In genomic region chr17:9439851-9440250, GRCh38 we compare ENCODE assay signal across 35 cellular contexts.
"Had no signal": no experiment of that assay in that cellular context is flagged by ENCODE, and none has a peak within 500 bp of the region (broad histone marks: within the 10 kb centered on the region; RNA-seq: fewer than 3 reads in every experiment).

No MANE protein-coding gene starts in this region.

- H3K27me3 ChIP-seq: MG63 had no signal

- DNase-seq: Karpas-422, Kasumi-1, MG63, MM.1S, MV-4-11, NCI-H1048, NCI-H1092, NCI-H1092 treated with DMSO at 0.1 percent for 48 hours, NCI-H1105, NCI-H1105 treated with DMSO at 0.1 percent for 48 hours, NCI-H1417, NCI-H1417 treated with DMSO at 0.1 percent for 48 hours, NCI-H1436, NCI-H1436 treated with DMSO at 0.1 percent for 48 hours, NCI-H146, NCI-H1694, NCI-H1694 treated with DMSO at 0.1 percent for 48 hours, NCI-H187, NCI-H187 treated with DMSO at 0.1 percent for 48 hours, NCI-H1930, NCI-H2029, NCI-H2029 treated with DMSO at 0.1 percent for 48 hours, NCI-H2081, NCI-H2081 treated with DMSO at 0.1 percent for 48 hours, NCI-H2107, NCI-H2171, NCI-H2171 treated with DMSO at 0.1 percent for 48 hours, NCI-H2227 treated with DMSO at 0.1 percent for 48 hours, NCI-H226, NCI-H345, NCI-H446, NCI-H446 treated with DMSO at 0.1 percent for 48 hours, NCI-H510A, NCI-H510A treated with DMSO at 0.1 percent for 48 hours, NCI-H524 had no signal

- H3K4me3 ChIP-seq: MG63 had no signal

- H3K9me3 ChIP-seq: MG63 had no signal

- H3K36me3 ChIP-seq: MG63 had no signal
